1 cellular context compared by ENCODE assay signal in the genomic region with DNA sequence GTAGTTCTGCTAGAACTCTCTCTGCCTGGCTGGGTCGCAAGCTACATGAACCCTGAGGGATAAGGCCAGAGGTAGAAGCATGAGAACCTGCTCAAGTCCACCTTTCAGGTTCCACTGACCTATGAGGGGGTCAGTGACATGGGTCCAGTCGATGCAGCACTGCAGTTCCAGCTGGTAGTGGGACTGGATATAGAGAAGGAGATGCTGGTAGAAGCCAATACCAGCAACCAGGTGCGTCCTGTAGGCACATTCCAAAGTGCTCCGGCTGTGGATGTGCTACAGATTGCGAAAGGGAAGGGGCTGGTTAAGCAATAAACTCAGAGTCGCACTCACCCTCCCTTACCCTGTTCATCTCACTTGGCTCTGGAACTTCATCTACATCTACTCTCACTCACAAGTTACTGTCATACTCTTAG.
A peak's percentile ranks its signal among the peaks of the same experiment; 100 is the strongest.
TF ChIP-seq lines count a peak whose summit lies in the region.

No MANE protein-coding gene starts in this region.

TF ChIP-seq in Ishikawa, 13 proteins besides CTCF, POLR2A, EP300 and RAD21 (continued from another document):
- peak; percentile 74; the same call in 1 of the 2 replicates for TF ChIP-seq CEBPB (IDR thresholded peaks at IDR 0.05)
